ENCODE assay signal across 27 cellular contexts in genomic region chr6:155635416-155635815, GRCh38.
"Had no signal": no experiment of that assay in that cellular context is flagged by ENCODE, and none has a peak within 500 bp of the region (broad histone marks: within the 10 kb centered on the region; RNA-seq: fewer than 3 reads in every experiment).

No MANE protein-coding gene starts in this region.

- DNase-seq: activated CD4-positive, alpha-beta T cell treated with anti-CD3 and anti-CD28 coated beads for 48 hours; activated CD4-positive, alpha-beta T cell treated with anti-CD3 and anti-CD28 coated beads, Interleukin-2, amount 50 U/mL, for 1 hour; activated CD4-positive, alpha-beta T cell treated with anti-CD3 and anti-CD28 coated beads, Interleukin-2, amount 50 U/mL, for 48 hours; activated CD8-positive, alpha-beta memory T cell treated with anti-CD3 and anti-CD28 coated beads for 24 hours; activated CD8-positive, alpha-beta T cell treated with anti-CD3 and anti-CD28 coated beads for 36 hours; activated gamma-delta T cell treated with Interleukin-2 at 50 U/mL for 16 hours; activated naive CD4-positive, alpha-beta T cell treated with Interleukin-2 at 50 U/mL for 16 hours; activated naive CD8-positive, alpha-beta T cell treated with anti-CD3 and anti-CD28 coated beads for 36 hours; activated naive CD8-positive, alpha-beta T cell treated with anti-CD3 and anti-CD28 coated beads, Interleukin-2, amount 50 U/mL, for 24 hours; activated T-cell treated with anti-CD3 and anti-CD28 coated beads, Interleukin-2, amount 50 U/mL, for 4 hours; adrenal gland; dorsolateral prefrontal cortex; effector memory CD4-positive, alpha-beta T cell; endodermal cell; foreskin fibroblast; head of caudate nucleus; hippocampal formation; T-helper 2 cell had no signal

- H3K9me3 ChIP-seq: adrenal gland, ascending aorta had no signal

- H3K4me1 ChIP-seq: adrenal gland, ascending aorta, breast epithelium had no signal

- H3K9me3 Mint-ChIP-seq: activated CD8-positive, alpha-beta T cell treated with anti-CD3 and anti-CD28 coated beads for 36 hours; activated naive CD4-positive, alpha-beta T cell treated with anti-CD3 and anti-CD28 coated beads, Interleukin-2, amount 50 U/mL, for 24 hours; activated naive CD8-positive, alpha-beta T cell treated with anti-CD3 and anti-CD28 coated beads, Interleukin-2, amount 50 U/mL, for 24 hours; activated T-cell treated with anti-CD3 and anti-CD28 coated beads, Interleukin-2, amount 50 U/mL, for 4 hours had no signal

- H3K27me3 Mint-ChIP-seq: activated naive CD8-positive, alpha-beta T cell treated with anti-CD3 and anti-CD28 coated beads for 36 hours; activated naive CD8-positive, alpha-beta T cell treated with anti-CD3 and anti-CD28 coated beads, Interleukin-2, amount 50 U/mL, for 24 hours; central memory CD8-positive, alpha-beta T cell; dendritic cell treated with granulocyte-macrophage colony-stimulating factor and Interleukin-4, amounts not matched to agents 40 ng/mL and 50 ng/mL, for 4 days had no signal

- H3K27ac Mint-ChIP-seq: activated CD8-positive, alpha-beta T cell treated with anti-CD3 and anti-CD28 coated beads for 36 hours; activated naive CD4-positive, alpha-beta T cell treated with anti-CD3 and anti-CD28 coated beads, Interleukin-2, amount 50 U/mL, for 24 hours; activated naive CD8-positive, alpha-beta T cell treated with anti-CD3 and anti-CD28 coated beads for 36 hours; activated naive CD8-positive, alpha-beta T cell treated with anti-CD3 and anti-CD28 coated beads, Interleukin-2, amount 50 U/mL, for 24 hours; brain; dendritic cell treated with granulocyte-macrophage colony-stimulating factor and Interleukin-4, amounts not matched to agents 40 ng/mL and 50 ng/mL, for 4 days; endodermal cell; WTC11 had no signal

- H3K4me1 Mint-ChIP-seq: activated naive CD4-positive, alpha-beta T cell treated with anti-CD3 and anti-CD28 coated beads, Interleukin-2, amount 50 U/mL, for 24 hours; activated naive CD8-positive, alpha-beta T cell treated with anti-CD3 and anti-CD28 coated beads for 36 hours; activated naive CD8-positive, alpha-beta T cell treated with anti-CD3 and anti-CD28 coated beads, Interleukin-2, amount 50 U/mL, for 24 hours; central memory CD8-positive, alpha-beta T cell had no signal

- H3K36me3 ChIP-seq: adrenal gland, ascending aorta, breast epithelium had no signal

- H3K27ac ChIP-seq: adrenal gland, ascending aorta, breast epithelium, coronary artery, dorsolateral prefrontal cortex had no signal

- H3K4me3 Mint-ChIP-seq: activated CD8-positive, alpha-beta T cell treated with anti-CD3 and anti-CD28 coated beads for 36 hours; activated naive CD4-positive, alpha-beta T cell treated with anti-CD3 and anti-CD28 coated beads, Interleukin-2, amount 50 U/mL, for 24 hours; activated naive CD8-positive, alpha-beta T cell treated with anti-CD3 and anti-CD28 coated beads for 36 hours; activated naive CD8-positive, alpha-beta T cell treated with anti-CD3 and anti-CD28 coated beads, Interleukin-2, amount 50 U/mL, for 24 hours; activated T-cell treated with anti-CD3 and anti-CD28 coated beads, Interleukin-2, amount 50 U/mL, for 4 hours; brain; central memory CD8-positive, alpha-beta T cell; dendritic cell treated with granulocyte-macrophage colony-stimulating factor and Interleukin-4, amounts not matched to agents 40 ng/mL and 50 ng/mL, for 4 days; endodermal cell; WTC11 had no signal

- H3K4me3 ChIP-seq: adrenal gland, ascending aorta, breast epithelium, coronary artery, dorsolateral prefrontal cortex had no signal

- H3K27me3 ChIP-seq: adrenal gland, ascending aorta, breast epithelium had no signal

- H3K36me3 Mint-ChIP-seq: activated naive CD4-positive, alpha-beta T cell treated with anti-CD3 and anti-CD28 coated beads, Interleukin-2, amount 50 U/mL, for 24 hours; activated naive CD8-positive, alpha-beta T cell treated with anti-CD3 and anti-CD28 coated beads for 36 hours; brain had no signal

- FAIRE-seq: frontal cortex had no signal
